In genomic region chrX:82912401-82912800, GRCh38 we compare ENCODE assay signal across 20 cellular contexts.
"Had no signal": no experiment of that assay in that cellular context is flagged by ENCODE, and none has a peak within 500 bp of the region (broad histone marks: within the 10 kb centered on the region; RNA-seq: fewer than 3 reads in every experiment).

No MANE protein-coding gene starts in this region.

- DNase-seq: dorsolateral prefrontal cortex; effector CD4-positive, alpha-beta T cell; hypothalamus; left ventricle myocardium superior; lower lobe of right lung; naive thymus-derived CD8-positive, alpha-beta T cell; nephron progenitor cell; occipital lobe; ovary; posterior cingulate gyrus; psoas muscle; right cardiac atrium; sigmoid colon; stimulated activated CD4-positive, alpha-beta T cell treated with anti-CD3 and anti-CD28 coated beads, Interleukin-2, amount 100 ng/mL, for 24 hours; stimulated activated CD4-positive, alpha-beta T cell treated with anti-CD3 and anti-CD28 coated beads, Interleukin-4, amount 100 ng/mL, for 24 hours; stimulated activated naive CD4-positive, alpha-beta T cell treated with Interleukin-2 at 50 U/mL for 16 hours; stomach; thyroid gland; trophoblast cell had no signal

- H3K36me3 ChIP-seq: lower lobe of right lung, ovary, sigmoid colon, stomach, thyroid gland had no signal

- H3K4me3 ChIP-seq: dorsolateral prefrontal cortex, lower lobe of right lung, ovary, psoas muscle, sigmoid colon, stomach, thyroid gland had no signal

- H3K4me1 ChIP-seq: lower lobe of right lung, psoas muscle, sigmoid colon, stomach, thyroid gland had no signal

- H3K9me3 ChIP-seq: lower lobe of right lung, ovary, psoas muscle, sigmoid colon, stomach, thyroid gland had no signal

- ATAC-seq: left ventricle myocardium superior; lower lobe of right lung; naive thymus-derived CD8-positive, alpha-beta T cell; psoas muscle; right cardiac atrium; stimulated activated effector memory CD8-positive, alpha-beta T cell treated with anti-CD3 and anti-CD28 coated beads, Interleukin-12 subunit alpha, Interleukin-12 subunit beta, amount 100 ng/mL, for 72 hours had no signal

- H3K27me3 ChIP-seq: ovary, sigmoid colon, stomach, thyroid gland had no signal

- H3K27ac ChIP-seq: dorsolateral prefrontal cortex, lower lobe of right lung, ovary, psoas muscle, sigmoid colon, stomach, thyroid gland had no signal
